Comparison of ENCODE assay signal across 3 cellular contexts in genomic region chr7:97155897-97156418, GRCh38.
TF ChIP-seq lines count a peak whose summit lies in the region.

No MANE protein-coding gene starts in this region.

TF ChIP-seq in A549, 52 proteins besides CTCF, POLR2A, EP300 and RAD21:
- TF ChIP-seq CHD2 (IDR thresholded peaks at IDR 0.05; ENCODE audit: low read length, partially characterized antibody) = no peak
- TF ChIP-seq MAFK (IDR thresholded peaks at IDR 0.05; ENCODE audit: partially characterized antibody) = peak; percentile 81

TF ChIP-seq in K562, 482 proteins besides CTCF, POLR2A, EP300 and RAD21:
- TF ChIP-seq STAT5A (IDR thresholded peaks at IDR 0.05; ENCODE audit: borderline replicate concordance, low read length) (no peak), ZBTB7A (IDR thresholded peaks at IDR 0.05; ENCODE audit: borderline replicate concordance, control insufficient read depth, low read depth, low read length) (no peak), BRF2 (IDR thresholded peaks at IDR 0.05; ENCODE audit: borderline replicate concordance, insufficient read depth, insufficient read length) (no peak), ZNF76 (CRISPR knock-in tag; IDR thresholded peaks at IDR 0.05; ENCODE audit: borderline replicate concordance) (no peak), CBX3 (IDR thresholded peaks at IDR 0.05; ENCODE audit: borderline replicate concordance in 1 of 2, low read length in 2 of 2) (no peak), PRDM10 (IDR thresholded peaks at IDR 0.05; ENCODE audit: partially characterized antibody) (no peak), HMBOX1 (IDR thresholded peaks at IDR 0.05) (no peak), CHCHD3 (CRISPR knock-in tag; IDR thresholded peaks at IDR 0.05) (no peak), MAFF (IDR thresholded peaks at IDR 0.05; ENCODE audit: low read length) (peak; percentile 54), ZNF274 (IDR thresholded peaks at IDR 0.05; ENCODE audit: borderline replicate concordance, low read depth, low read length) (no peak), ID3 (CRISPR knock-in tag; IDR thresholded peaks at IDR 0.05) (no peak), ID3 (tag; IDR thresholded peaks at IDR 0.05) (no peak), NR3C1 (CRISPR knock-in tag; IDR thresholded peaks at IDR 0.05) (no peak), C11orf30 (IDR thresholded peaks at IDR 0.05; ENCODE audit: low read depth) (0 out of 2 replicates have a peak, but pooled peaks have one; percentile 51), TBP (optimal IDR thresholded peaks at IDR 0.05; ENCODE audit: low read depth, low read length) (no peak), ERF (CRISPR knock-in tag; IDR thresholded peaks at IDR 0.05) (no peak), ZNF316 (IDR thresholded peaks at IDR 0.05) (peak; percentile 78), SRSF1 (IDR thresholded peaks at IDR 0.05; ENCODE audit: low read depth, low read length) (no peak), ZBTB9 (CRISPR knock-in tag; IDR thresholded peaks at IDR 0.05) (no peak)

TF ChIP-seq in HepG2, 621 proteins besides CTCF, POLR2A, EP300 and RAD21:
- TF ChIP-seq SIX4 (CRISPR knock-in tag; IDR thresholded peaks at IDR 0.05) (no peak), MAFK (conservative IDR thresholded peaks at IDR 0.05 in 1 of 2, IDR thresholded peaks at IDR 0.05 in 1 of 2; ENCODE audit: low read length in 2 of 2) (peak; percentile 89 to 92), MAFF (IDR thresholded peaks at IDR 0.05; ENCODE audit: low read depth, low read length) (peak; percentile 86)
